ENCODE assay signal across 15 cellular contexts in genomic region chr7:29274156-29275017, GRCh38.
DNase-seq lines count a peak whose midpoint lies in the region; ATAC-seq and TF ChIP-seq lines count a peak whose summit lies in the region.
"Had no signal": no experiment of that assay in that cellular context is flagged by ENCODE, and none has a peak within 500 bp of the region (broad histone marks: within the 10 kb centered on the region; RNA-seq: fewer than 3 reads in every experiment).

No MANE protein-coding gene starts in this region.

- intact Hi-C loops in mucosa of descending colon (cut with DNase I, micrococcal nuclease) = no loop called here
- intact Hi-C loops in activated T-helper 1 cell treated with anti-CD3 and anti-CD28 coated beads, Interleukin-12 subunit alpha, Interleukin-12 subunit beta, Interleukin-2, Interleukin-4 antibody, amounts not matched to agents 30 ng/mL and 10 ng/mL and 1 ng/mL, durations not matched to agents 14 hours and 24 hours and 36 hours (cut with micrococcal nuclease) = loop anchor here (10.0 kb wide), 1 partner anchor 240 kb away; no protein-coding TSS in a partner anchor

- no peak overlapping the region for H3K27ac Mint-ChIP-seq in activated T-helper 1 cell treated with anti-CD3 and anti-CD28 coated beads, Interleukin-12 subunit alpha, Interleukin-12 subunit beta, Interleukin-2, Interleukin-4 antibody, amounts not matched to agents 30 ng/mL and 10 ng/mL and 1 ng/mL, durations not matched to agents 14 hours and 24 hours and 36 hours
- H3K27ac Mint-ChIP-seq: activated T-helper 17 cell treated with anti-CD3 and anti-CD28 coated beads, Interleukin-2, amount 50 U/mL, for 72 hours; CD4-positive, alpha-beta T cell; dendritic cell treated with granulocyte-macrophage colony-stimulating factor and Interleukin-4, amounts not matched to agents 40 ng/mL and 50 ng/mL, for 4 days had no signal

- no peaks in the 10 kb centered on the region for H3K27me3 ChIP-seq in MG63

- H3K9me3 ChIP-seq in mucosa of descending colon (no peaks in the 10 kb centered on the region), MG63 (no peaks in the 10 kb centered on the region)
- H3K9me3 ChIP-seq: SJSA1 had no signal

- peaks cover 12% of the 10 kb centered on the region for H3K4me1 ChIP-seq in mucosa of descending colon (ENCODE audit: low read depth)

- TF ChIP-seq CTCF in choroid plexus epithelial cell (conservative IDR thresholded peaks at IDR 0.05; ENCODE audit: low read depth, low read length) = no peak
- no peak for TF ChIP-seq CTCF in mucosa of descending colon (IDR thresholded peaks at IDR 0.05)

- H3K4me3 ChIP-seq in choroid plexus epithelial cell (ENCODE audit: low read depth, low read length) = no peak overlapping the region
- no peak overlapping the region for H3K4me3 ChIP-seq in mucosa of descending colon
- no peak overlapping the region for H3K4me3 ChIP-seq in MG63
- H3K4me3 ChIP-seq: SJSA1 had no signal

- peaks cover 17% of the 10 kb centered on the region for H3K27me3 Mint-ChIP-seq in activated T-helper 1 cell treated with anti-CD3 and anti-CD28 coated beads, Interleukin-12 subunit alpha, Interleukin-12 subunit beta, Interleukin-2, Interleukin-4 antibody, amounts not matched to agents 30 ng/mL and 10 ng/mL and 1 ng/mL, durations not matched to agents 14 hours and 24 hours and 36 hours (ENCODE audit: insufficient read depth)
- H3K27me3 Mint-ChIP-seq: CD4-positive, alpha-beta T cell; dendritic cell treated with granulocyte-macrophage colony-stimulating factor and Interleukin-4, amounts not matched to agents 40 ng/mL and 50 ng/mL, for 4 days had no signal

- H3K36me3 Mint-ChIP-seq in activated T-helper 1 cell treated with anti-CD3 and anti-CD28 coated beads, Interleukin-12 subunit alpha, Interleukin-12 subunit beta, Interleukin-2, Interleukin-4 antibody, amounts not matched to agents 30 ng/mL and 10 ng/mL and 1 ng/mL, durations not matched to agents 14 hours and 24 hours and 36 hours (ENCODE audit: low read depth) = no peaks in the 10 kb centered on the region

- peak in 8 of 14 donors; percentile 34 to 76 (median 58) for DNase-seq in C1 segment of cervical spinal cord (lab: John Stamatoyannopoulos, UW)
- peak; percentile 66 for DNase-seq in MV-4-11 (lab: John Stamatoyannopoulos, UW)
- DNase-seq in choroid plexus epithelial cell (ENCODE audit: low read depth) = peak; percentile 78
- DNase-seq in mucosa of descending colon = no peak
- DNase-seq in MG63 = no peak
- DNase-seq in iPS-NIHi11 (ENCODE audit: low spot score) = no peak
- no peak for DNase-seq in activated T-helper 1 cell treated with anti-CD3 and anti-CD28 coated beads, Interleukin-12 subunit alpha, Interleukin-12 subunit beta, Interleukin-2, Interleukin-4 antibody, amounts not matched to agents 30 ng/mL and 10 ng/mL and 1 ng/mL, durations not matched to agents 14 hours and 24 hours and 36 hours (ENCODE audit: low spot score)
- DNase-seq: activated CD4-positive, alpha-beta T cell treated with anti-CD3 and anti-CD28 coated beads for 1 hour; CD4-positive, alpha-beta T cell; NCI-H187 treated with DMSO at 0.1 percent for 48 hours; stimulated activated CD8-positive, alpha-beta memory T cell treated with anti-CD3 and anti-CD28 coated beads, Interleukin-4, amount 100 ng/mL, for 48 hours had no signal

- no peak overlapping the region for H3K4me3 Mint-ChIP-seq in activated T-helper 1 cell treated with anti-CD3 and anti-CD28 coated beads, Interleukin-12 subunit alpha, Interleukin-12 subunit beta, Interleukin-2, Interleukin-4 antibody, amounts not matched to agents 30 ng/mL and 10 ng/mL and 1 ng/mL, durations not matched to agents 14 hours and 24 hours and 36 hours
- H3K4me3 Mint-ChIP-seq: activated T-helper 17 cell treated with anti-CD3 and anti-CD28 coated beads, Interleukin-2, amount 50 U/mL, for 72 hours; CD4-positive, alpha-beta T cell; dendritic cell treated with granulocyte-macrophage colony-stimulating factor and Interleukin-4, amounts not matched to agents 40 ng/mL and 50 ng/mL, for 4 days had no signal

- H3K9me3 Mint-ChIP-seq in activated T-helper 1 cell treated with anti-CD3 and anti-CD28 coated beads, Interleukin-12 subunit alpha, Interleukin-12 subunit beta, Interleukin-2, Interleukin-4 antibody, amounts not matched to agents 30 ng/mL and 10 ng/mL and 1 ng/mL, durations not matched to agents 14 hours and 24 hours and 36 hours = peaks cover 1% of the 10 kb centered on the region
- H3K9me3 Mint-ChIP-seq: activated T-helper 17 cell treated with anti-CD3 and anti-CD28 coated beads, Interleukin-2, amount 50 U/mL, for 72 hours; CD4-positive, alpha-beta T cell; dendritic cell treated with granulocyte-macrophage colony-stimulating factor and Interleukin-4, amounts not matched to agents 40 ng/mL and 50 ng/mL, for 4 days had no signal

- ATAC-seq in mucosa of descending colon (peak; percentile 53), GM21737 (IDR thresholded peaks at IDR 0.05; ENCODE audit: unreplicated experiment) (no peak)
- ATAC-seq: activated T-helper 17 cell treated with anti-CD3 and anti-CD28 coated beads, Interleukin-2, amount 50 U/mL, for 72 hours had no signal

- H3K4me1 Mint-ChIP-seq in activated T-helper 1 cell treated with anti-CD3 and anti-CD28 coated beads, Interleukin-12 subunit alpha, Interleukin-12 subunit beta, Interleukin-2, Interleukin-4 antibody, amounts not matched to agents 30 ng/mL and 10 ng/mL and 1 ng/mL, durations not matched to agents 14 hours and 24 hours and 36 hours (ENCODE audit: low read depth) = peaks cover 17% of the 10 kb centered on the region
- H3K4me1 Mint-ChIP-seq: activated T-helper 17 cell treated with anti-CD3 and anti-CD28 coated beads, Interleukin-2, amount 50 U/mL, for 72 hours had no signal

- H3K36me3 ChIP-seq in mucosa of descending colon (ENCODE audit: low read depth) (no peaks in the 10 kb centered on the region), MG63 (no peaks in the 10 kb centered on the region)
- H3K36me3 ChIP-seq: SJSA1 had no signal

Comparison
In these comparisons a context has a peak if more than half of its experiments do, and no peak if none do; other contexts are left out.
1. DNase-seq: peak in C1 segment of cervical spinal cord (8 of 14), MV-4-11 (single experiment) and choroid plexus epithelial cell (single experiment); none in mucosa of descending colon (0 of 3), MG63 (single experiment), iPS-NIHi11 (single experiment) and activated T-helper 1 cell treated with anti-CD3 and anti-CD28 coated beads, Interleukin-12 subunit alpha, Interleukin-12 subunit beta, Interleukin-2, Interleukin-4 antibody, amounts not matched to agents 30 ng/mL and 10 ng/mL and 1 ng/mL, durations not matched to agents 14 hours and 24 hours and 36 hours (single experiment).